In the genomic region with DNA sequence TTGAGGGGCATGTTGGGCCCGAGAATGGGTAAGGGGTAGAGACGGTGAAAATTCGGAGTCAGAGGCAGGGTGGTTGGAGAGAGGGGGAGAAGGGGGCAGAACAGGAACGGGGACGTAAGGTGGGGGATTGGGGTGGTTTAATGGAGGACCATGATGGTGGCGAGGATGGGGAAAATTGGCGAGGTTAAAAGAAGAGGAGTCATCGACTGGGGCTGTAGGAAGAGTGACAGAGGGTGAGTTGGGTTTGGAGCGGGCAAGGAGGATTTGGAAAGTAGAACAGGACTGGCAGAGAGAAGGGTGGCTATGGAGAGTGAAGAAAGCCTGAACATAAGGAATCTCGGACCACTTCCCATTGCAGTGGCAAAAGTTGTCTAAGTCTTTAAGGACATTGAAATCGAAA, we compare ENCODE assay signal across 30 cellular contexts. TPM values are rescaled to one million over a fixed set of nuclear protein-coding genes. Genes with fewer than 3 reads are reported as not detected.
"Had no signal": no experiment of that assay in that cellular context is flagged by ENCODE, and none has a peak within 500 bp of the region (broad histone marks: within the 10 kb centered on the region; RNA-seq: fewer than 3 reads in every experiment).

No MANE protein-coding gene starts in this region.

- H3K79me2 ChIP-seq: hepatocyte had no signal

- H3K9me3 ChIP-seq: pancreas, prostate gland, sigmoid colon, suprapubic skin, thoracic aorta, upper lobe of right lung had no signal

- H3K4me1 Mint-ChIP-seq: nephron; stimulated activated effector memory CD8-positive, alpha-beta T cell treated with anti-CD3 and anti-CD28 coated beads, Interleukin-12 subunit alpha, Interleukin-12 subunit beta, amount 100 ng/mL, for 72 hours had no signal

- H3K36me3 Mint-ChIP-seq: naive thymus-derived CD8-positive, alpha-beta T cell; stimulated activated effector memory CD8-positive, alpha-beta T cell treated with anti-CD3 and anti-CD28 coated beads, Interleukin-12 subunit alpha, Interleukin-12 subunit beta, amount 100 ng/mL, for 72 hours had no signal

- H3K4me3 Mint-ChIP-seq: naive thymus-derived CD8-positive, alpha-beta T cell; nephron; neural crest cell; stimulated activated effector memory CD8-positive, alpha-beta T cell treated with anti-CD3 and anti-CD28 coated beads, Interleukin-12 subunit alpha, Interleukin-12 subunit beta, amount 100 ng/mL, for 72 hours; stimulated activated naive CD8-positive, alpha-beta T cell treated with anti-CD3 and anti-CD28 coated beads, Interleukin-15, Interleukin-2, amounts not matched to agents 100 ng/mL and 50 ng/mL, for 24 hours had no signal

- ATAC-seq: left colon; left lung; lower lobe of right lung; naive thymus-derived CD8-positive, alpha-beta T cell; pancreas; right cardiac atrium; stimulated activated effector memory CD8-positive, alpha-beta T cell treated with anti-CD3 and anti-CD28 coated beads, Interleukin-12 subunit alpha, Interleukin-12 subunit beta, amount 100 ng/mL, for 72 hours; upper lobe of right lung had no signal

- H2AFZ ChIP-seq: hepatocyte had no signal

- H3K4me1 ChIP-seq: left lung, lower lobe of right lung, pancreas, prostate gland, sigmoid colon, spleen, suprapubic skin, tibial artery, upper lobe of right lung had no signal

- H3K9me3 Mint-ChIP-seq: nephron; stimulated activated effector memory CD8-positive, alpha-beta T cell treated with anti-CD3 and anti-CD28 coated beads, Interleukin-12 subunit alpha, Interleukin-12 subunit beta, amount 100 ng/mL, for 72 hours; stimulated activated naive CD8-positive, alpha-beta T cell treated with anti-CD3 and anti-CD28 coated beads, Interleukin-15, Interleukin-2, amounts not matched to agents 100 ng/mL and 50 ng/mL, for 24 hours had no signal

- H3K4me2 ChIP-seq: hepatocyte had no signal

- FAIRE-seq: keratinocyte, pancreas, small intestine, urothelium cell line had no signal

- H3K36me3 ChIP-seq: left lung, lower lobe of right lung, pancreas, prostate gland, sigmoid colon, spleen, suprapubic skin, thoracic aorta, tibial artery, upper lobe of right lung had no signal

- H3K27ac Mint-ChIP-seq: nephron; stimulated activated effector memory CD8-positive, alpha-beta T cell treated with anti-CD3 and anti-CD28 coated beads, Interleukin-12 subunit alpha, Interleukin-12 subunit beta, amount 100 ng/mL, for 72 hours; stimulated activated naive CD8-positive, alpha-beta T cell treated with anti-CD3 and anti-CD28 coated beads, Interleukin-15, Interleukin-2, amounts not matched to agents 100 ng/mL and 50 ng/mL, for 24 hours had no signal

- H3K27ac ChIP-seq: hepatocyte, left lung, lower lobe of right lung, pancreas, prostate gland, sigmoid colon, spleen, suprapubic skin, thoracic aorta, tibial artery, upper lobe of right lung had no signal

- H3K27me3 ChIP-seq: left lung, pancreas, sigmoid colon, spleen, upper lobe of right lung had no signal

- DNase-seq: left colon; lower lobe of right lung; mammary epithelial cell; mesenchymal stem cell; naive thymus-derived CD8-positive, alpha-beta T cell; nucleus accumbens; retina; right cardiac atrium; sigmoid colon; small intestine; spleen; stimulated activated CD4-positive, alpha-beta T cell treated with anti-CD3 and anti-CD28 coated beads, Interleukin-4, amount 100 ng/mL, for 24 hours; stimulated activated naive CD4-positive, alpha-beta T cell; tibial artery; trophoblast cell; upper lobe of right lung had no signal

- H3K4me3 ChIP-seq: hepatocyte, left lung, lower lobe of right lung, pancreas, prostate gland, sigmoid colon, spleen, suprapubic skin, thoracic aorta, tibial artery, upper lobe of right lung had no signal

RNA-seq across cellular contexts. Expression of a gene that starts 13.9 kb away (rescaled TPM):
- total RNA-seq: hepatocyte; left lung; liver; naive thymus-derived CD8-positive, alpha-beta T cell; neural crest cell; pancreas; right cardiac atrium; subcutaneous adipose tissue; upper lobe of right lung had no signal
- polyA plus RNA-seq: hepatocyte, keratinocyte, liver, pancreas, right cardiac atrium had no signal
